ENCODE assay signal across 8 cellular contexts in genomic region chr7:120856621-120857352, GRCh38. TPM values are rescaled to one million over a fixed set of nuclear protein-coding genes. Genes with fewer than 3 reads are reported as not detected.
DNase-seq lines count a peak whose midpoint lies in the region; ATAC-seq, FAIRE-seq and TF ChIP-seq lines count a peak whose summit lies in the region.

No MANE protein-coding gene starts in this region.

- no peaks in the 10 kb centered on the region for H3K4me1 ChIP-seq in keratinocyte (ENCODE audit: control insufficient read depth, extremely low read depth, insufficient read depth, low read length)

- dilution Hi-C loops in keratinocyte (cut with MboI; ENCODE audit: extremely low pct_ligation_motif_present, low sequenced_read_pairs) = no loop called here

- no peak overlapping the region for H3K27ac ChIP-seq in keratinocyte (ENCODE audit: control insufficient read depth, insufficient read depth, low read length)

- FAIRE-seq in RCC 7860 (lab: Jason Lieb, UNC) = no peak
- FAIRE-seq in keratinocyte (lab: Jason Lieb, UNC) = no peak

- H3K36me3 ChIP-seq in keratinocyte (ENCODE audit: control insufficient read depth in 2 of 2, extremely low read depth in 1 of 2, insufficient read depth in 2 of 2, low read length in 2 of 2) = no peaks in the 10 kb centered on the region

- DNase-seq in ELF-1 (ENCODE audit: low read depth, low spot score) (peak; percentile 69), RCC 7860 (ENCODE audit: low spot score) (peak; percentile 30), cardiac fibroblast (ENCODE audit: low read depth in 2 of 2) (peak in 1 of 2 donors; percentile 24), keratinocyte (ENCODE audit: low read depth, low spot score) (no peak), AG08395 (ENCODE audit: low spot score) (no peak)
- peak; percentile 5 for DNase-seq in stimulated activated CD4-positive, alpha-beta T cell treated with anti-CD3 and anti-CD28 coated beads, Interleukin-4, amount 100 ng/mL, for 1 hour

- peak overlapping the region; percentile 65 to 75 for H3K4me3 ChIP-seq in cardiac fibroblast (replicated peaks in 1 of 2; ENCODE audit: low read depth in 2 of 2, low read length in 2 of 2)
- peak overlapping the region in 2 of 3 experiments; percentile 56 for H3K4me3 ChIP-seq in keratinocyte (ENCODE audit: control insufficient read depth in 2 of 3, extremely low read depth in 1 of 3, insufficient read depth in 2 of 3, low read depth in 1 of 3, low read length in 3 of 3)

- H2AFZ ChIP-seq in keratinocyte (ENCODE audit: control insufficient read depth, low read length) = peak overlapping the region; percentile 54

- no peaks in the 10 kb centered on the region for H3K9me1 ChIP-seq in keratinocyte (ENCODE audit: control insufficient read depth, extremely low read depth, insufficient read depth, low read length)

- no peaks in the 10 kb centered on the region for H3K79me2 ChIP-seq in keratinocyte (ENCODE audit: control insufficient read depth, insufficient read depth, low read length)

- no peaks in the 10 kb centered on the region for H3K9me3 ChIP-seq in keratinocyte (ENCODE audit: control insufficient read depth, low read depth, low read length)

- ATAC-seq in GM19467 (IDR thresholded peaks at IDR 0.05; ENCODE audit: unreplicated experiment) (peak; percentile 81), HG03460 (IDR thresholded peaks at IDR 0.05; ENCODE audit: unreplicated experiment) (peak; percentile 78)

- peak overlapping the region; percentile 91 for H3K4me2 ChIP-seq in keratinocyte (ENCODE audit: control insufficient read depth, extremely low read depth, insufficient read depth, low read depth, low read length)

- H4K20me1 ChIP-seq in keratinocyte (ENCODE audit: control insufficient read depth, extremely low read depth, insufficient read depth, low read length) = no peaks in the 10 kb centered on the region

- no peak for TF ChIP-seq CTCF in cardiac fibroblast (IDR thresholded peaks at IDR 0.05; ENCODE audit: low read depth, low read length)
- TF ChIP-seq CTCF in keratinocyte (optimal IDR thresholded peaks at IDR 0.05 in 1 of 3, IDR thresholded peaks at IDR 0.05 in 1 of 3, conservative IDR thresholded peaks at IDR 0.05 in 1 of 3; ENCODE audit: extremely low read depth in 1 of 3, insufficient read depth in 2 of 3, low read length in 3 of 3) = no peak

- no peak overlapping the region for H3K9ac ChIP-seq in keratinocyte (ENCODE audit: control insufficient read depth, extremely low read depth, insufficient read depth, low read length)

- H3K27me3 ChIP-seq in keratinocyte (ENCODE audit: control insufficient read depth, extremely low read depth, insufficient read depth, low read length) = peaks cover 28% of the 10 kb centered on the region

RNA-seq across cellular contexts. Expression of gene TSPAN12, which starts 1.2 kb away (rescaled TPM):
- 0.37 to 0.82 TPM (median 0.47 TPM) in 3 replicates for polyA plus RNA-seq in keratinocyte
- not detected for polyA plus RNA-seq in keratinocyte (2011; ENCODE audit: low read depth)
- polyA plus RNA-seq in keratinocyte (2011; cell fraction: cytosol; rRNA removed) = 0.47 and 0.67 TPM in 2 replicates
- polyA plus RNA-seq in keratinocyte (2011; cell fraction: nucleus; rRNA removed) = 1.3 and 1.4 TPM in 2 replicates
- 0.42 TPM in 1 of 2 replicates, not detected in the other for polyA plus RNA-seq in keratinocyte (2012; ENCODE audit: low replicate concordance)
- 0.42 to 1.5 TPM in 2 of 3 replicates, not detected in the other for polyA minus RNA-seq in keratinocyte
- polyA minus RNA-seq in keratinocyte (2011; cell fraction: cytosol; rRNA and poly(A)+ RNA removed) = 1.3 TPM
- polyA minus RNA-seq in keratinocyte (2011; cell fraction: nucleus; rRNA and poly(A)+ RNA removed) = 0.53 and 0.62 TPM in 2 replicates

Comparison
In these comparisons a context has a peak if more than half of its experiments do, and no peak if none do; other contexts are left out.
1. DNase-seq: peak in ELF-1 (single experiment), RCC 7860 (single experiment) and stimulated activated CD4-positive, alpha-beta T cell treated with anti-CD3 and anti-CD28 coated beads, Interleukin-4, amount 100 ng/mL, for 1 hour (single experiment); none in keratinocyte (single experiment) and AG08395 (single experiment).